Comparison of ENCODE assay signal across 20 cellular contexts in the genomic region with DNA sequence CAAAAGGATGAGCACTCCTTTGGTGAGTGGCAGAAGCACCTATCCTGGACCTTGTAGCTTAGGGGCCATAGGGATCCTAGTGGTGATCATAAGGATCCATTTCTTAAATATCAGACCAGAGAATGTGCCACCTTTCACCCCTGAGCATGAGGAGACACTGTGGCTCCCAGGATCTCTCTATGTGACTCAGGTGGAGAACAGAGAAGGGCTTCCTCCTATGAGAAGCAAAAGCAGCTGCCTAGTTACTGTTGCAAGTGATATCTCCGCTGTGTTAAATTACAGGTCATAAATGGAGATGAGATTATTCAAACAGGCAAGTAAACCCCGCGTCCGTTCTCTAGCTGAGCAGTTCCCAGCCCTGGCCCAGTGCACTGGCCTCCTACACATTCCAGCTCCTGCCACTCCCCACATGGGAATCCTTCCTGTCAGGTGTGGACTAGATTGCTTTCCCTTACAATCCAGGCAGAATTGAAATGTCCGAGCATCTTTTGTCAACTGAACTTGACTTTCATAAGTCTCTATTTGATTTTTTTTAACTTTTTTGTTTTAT. TPM values are rescaled to one million over a fixed set of nuclear protein-coding genes. Genes with fewer than 3 reads are reported as not detected.
DNase-seq lines count a peak whose midpoint lies in the region; ATAC-seq, FAIRE-seq and TF ChIP-seq lines count a peak whose summit lies in the region.
"Had no signal": no experiment of that assay in that cellular context is flagged by ENCODE, and none has a peak within 500 bp of the region (broad histone marks: within the 10 kb centered on the region; RNA-seq: fewer than 3 reads in every experiment).

No MANE protein-coding gene starts in this region.

- DNase-seq in NCI-H2081 (lab: John Stamatoyannopoulos, UW) (peak; percentile 5 to 63), NCI-H2081 treated with DMSO at 0.1 percent for 48 hours (lab: John Stamatoyannopoulos, UW) (no peak), WTC11 (ENCODE audit: low spot score) (no peak), left colon (peak; percentile 16 to 45), HTR-8/SVneo (ENCODE audit: insufficient read length, low spot score) (no peak), OCI-M1 (lab: John Stamatoyannopoulos, UW) (no peak)
- no peak for DNase-seq in stimulated activated effector memory CD8-positive, alpha-beta T cell treated with anti-CD3 and anti-CD28 coated beads, Interleukin-12 subunit alpha, Interleukin-12 subunit beta, amount 100 ng/mL, for 72 hours (ENCODE audit: low spot score in 2 of 2)
- no peak for DNase-seq in stimulated activated naive CD8-positive, alpha-beta T cell treated with anti-CD3 and anti-CD28 coated beads, Interleukin-15, amount 100 ng/mL, for 72 hours
- DNase-seq: activated CD4-positive, alpha-beta T cell treated with anti-CD3 and anti-CD28 coated beads, Interleukin-2, amount 50 U/mL, for 1 hour; activated T-cell treated with anti-CD3 and anti-CD28 coated beads for 4 hours; CD4-positive, CD25-positive, alpha-beta regulatory T cell; effector memory CD8-positive, alpha-beta T cell; EL; foreskin fibroblast; MG63; NCI-H1930 had no signal

- H3K27me3 Mint-ChIP-seq in WTC11 (ENCODE audit: low read depth) = no peaks in the 10 kb centered on the region
- H3K27me3 Mint-ChIP-seq in stimulated activated naive CD8-positive, alpha-beta T cell treated with anti-CD3 and anti-CD28 coated beads, Interleukin-15, amount 100 ng/mL, for 72 hours = peaks cover 11% of the 10 kb centered on the region

- peaks cover 38% of the 10 kb centered on the region for H3K36me3 Mint-ChIP-seq in WTC11
- H3K36me3 Mint-ChIP-seq in stimulated activated effector memory CD8-positive, alpha-beta T cell treated with anti-CD3 and anti-CD28 coated beads, Interleukin-12 subunit alpha, Interleukin-12 subunit beta, amount 100 ng/mL, for 72 hours = no peaks in the 10 kb centered on the region
- H3K36me3 Mint-ChIP-seq: activated naive CD4-positive, alpha-beta T cell treated with anti-CD3 and anti-CD28 coated beads, Interleukin-2, amount 50 U/mL, for 24 hours; CD4-positive, CD25-positive, alpha-beta regulatory T cell had no signal

- CTCF ChIA-PET in WTC11 (lab: Charles Lee) = interaction anchor here (3.7 kb wide), 1 partner anchor 31 kb away, joined by 23 read pairs; no protein-coding TSS in a partner anchor

- peaks cover 2% of the 10 kb centered on the region; the same call in 1 of the 2 replicates for H3K4me1 Mint-ChIP-seq in WTC11
- H3K4me1 Mint-ChIP-seq in stimulated activated effector memory CD8-positive, alpha-beta T cell treated with anti-CD3 and anti-CD28 coated beads, Interleukin-12 subunit alpha, Interleukin-12 subunit beta, amount 100 ng/mL, for 72 hours = no peaks in the 10 kb centered on the region
- no peaks in the 10 kb centered on the region for H3K4me1 Mint-ChIP-seq in stimulated activated naive CD8-positive, alpha-beta T cell treated with anti-CD3 and anti-CD28 coated beads, Interleukin-15, amount 100 ng/mL, for 72 hours
- H3K4me1 Mint-ChIP-seq: activated naive CD4-positive, alpha-beta T cell treated with anti-CD3 and anti-CD28 coated beads, Interleukin-2, amount 50 U/mL, for 24 hours; CD4-positive, CD25-positive, alpha-beta regulatory T cell; neural progenitor cell had no signal

- H3K27ac Mint-ChIP-seq in WTC11 = no peak overlapping the region
- H3K27ac Mint-ChIP-seq in stimulated activated effector memory CD8-positive, alpha-beta T cell treated with anti-CD3 and anti-CD28 coated beads, Interleukin-12 subunit alpha, Interleukin-12 subunit beta, amount 100 ng/mL, for 72 hours = no peak overlapping the region
- no peak overlapping the region for H3K27ac Mint-ChIP-seq in stimulated activated naive CD8-positive, alpha-beta T cell treated with anti-CD3 and anti-CD28 coated beads, Interleukin-15, amount 100 ng/mL, for 72 hours
- H3K27ac Mint-ChIP-seq: activated naive CD4-positive, alpha-beta T cell treated with anti-CD3 and anti-CD28 coated beads, Interleukin-2, amount 50 U/mL, for 24 hours; CD4-positive, CD25-positive, alpha-beta regulatory T cell; effector memory CD8-positive, alpha-beta T cell; neural progenitor cell had no signal

- no peak overlapping the region for H3K4me3 Mint-ChIP-seq in WTC11
- no peak overlapping the region for H3K4me3 Mint-ChIP-seq in stimulated activated effector memory CD8-positive, alpha-beta T cell treated with anti-CD3 and anti-CD28 coated beads, Interleukin-12 subunit alpha, Interleukin-12 subunit beta, amount 100 ng/mL, for 72 hours
- no peak overlapping the region for H3K4me3 Mint-ChIP-seq in stimulated activated naive CD8-positive, alpha-beta T cell treated with anti-CD3 and anti-CD28 coated beads, Interleukin-15, amount 100 ng/mL, for 72 hours
- H3K4me3 Mint-ChIP-seq: activated naive CD4-positive, alpha-beta T cell treated with anti-CD3 and anti-CD28 coated beads, Interleukin-2, amount 50 U/mL, for 24 hours; CD4-positive, CD25-positive, alpha-beta regulatory T cell; effector memory CD8-positive, alpha-beta T cell; neural progenitor cell had no signal

- no peaks in the 10 kb centered on the region for H3K9me3 Mint-ChIP-seq in WTC11
- no peaks in the 10 kb centered on the region for H3K9me3 Mint-ChIP-seq in stimulated activated effector memory CD8-positive, alpha-beta T cell treated with anti-CD3 and anti-CD28 coated beads, Interleukin-12 subunit alpha, Interleukin-12 subunit beta, amount 100 ng/mL, for 72 hours
- H3K9me3 Mint-ChIP-seq in stimulated activated naive CD8-positive, alpha-beta T cell treated with anti-CD3 and anti-CD28 coated beads, Interleukin-15, amount 100 ng/mL, for 72 hours = no peaks in the 10 kb centered on the region
- H3K9me3 Mint-ChIP-seq: activated naive CD4-positive, alpha-beta T cell treated with anti-CD3 and anti-CD28 coated beads, Interleukin-2, amount 50 U/mL, for 24 hours; CD4-positive, CD25-positive, alpha-beta regulatory T cell; effector memory CD8-positive, alpha-beta T cell; neural progenitor cell had no signal

- TF ChIP-seq CTCF in WTC11 (IDR thresholded peaks at IDR 0.05) = no peak

- FAIRE-seq in HTR-8/SVneo (lab: Jason Lieb, UNC) = no peak

- intact Hi-C loops in left colon (cut with DNase I, micrococcal nuclease) = no loop called here

- ATAC-seq in WTC11 (peak; percentile 46; the same call in 1 of the 2 replicates), left colon (peak; percentile 91)
- peak; percentile 19 for ATAC-seq in stimulated activated effector memory CD8-positive, alpha-beta T cell treated with anti-CD3 and anti-CD28 coated beads, Interleukin-12 subunit alpha, Interleukin-12 subunit beta, amount 100 ng/mL, for 72 hours
- ATAC-seq in stimulated activated naive CD8-positive, alpha-beta T cell treated with anti-CD3 and anti-CD28 coated beads, Interleukin-15, amount 100 ng/mL, for 72 hours = no peak
- ATAC-seq: effector memory CD8-positive, alpha-beta T cell; sciatic nerve had no signal

- POLR2A ChIA-PET in WTC11 (lab: Charles Lee) = no interaction called here

TF ChIP-seq in WTC11, 78 proteins besides CTCF, POLR2A, EP300 and RAD21:
- TF ChIP-seq FOXJ3 (CRISPR knock-in tag; IDR thresholded peaks at IDR 0.05; ENCODE audit: borderline replicate concordance) = no peak
- TF ChIP-seq ZNF396 (CRISPR knock-in tag; IDR thresholded peaks at IDR 0.05; ENCODE audit: borderline replicate concordance) = no peak
- TF ChIP-seq, protein P1, sequence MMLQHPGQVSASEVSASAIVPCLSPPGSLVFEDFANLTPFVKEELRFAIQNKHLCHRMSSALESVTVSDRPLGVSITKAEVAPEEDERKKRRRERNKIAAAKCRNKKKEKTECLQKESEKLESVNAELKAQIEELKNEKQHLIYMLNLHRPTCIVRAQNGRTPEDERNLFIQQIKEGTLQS (CRISPR knock-in tag; conservative IDR thresholded peaks at IDR 0.05) = no peak
- TF ChIP-seq, protein P2, sequence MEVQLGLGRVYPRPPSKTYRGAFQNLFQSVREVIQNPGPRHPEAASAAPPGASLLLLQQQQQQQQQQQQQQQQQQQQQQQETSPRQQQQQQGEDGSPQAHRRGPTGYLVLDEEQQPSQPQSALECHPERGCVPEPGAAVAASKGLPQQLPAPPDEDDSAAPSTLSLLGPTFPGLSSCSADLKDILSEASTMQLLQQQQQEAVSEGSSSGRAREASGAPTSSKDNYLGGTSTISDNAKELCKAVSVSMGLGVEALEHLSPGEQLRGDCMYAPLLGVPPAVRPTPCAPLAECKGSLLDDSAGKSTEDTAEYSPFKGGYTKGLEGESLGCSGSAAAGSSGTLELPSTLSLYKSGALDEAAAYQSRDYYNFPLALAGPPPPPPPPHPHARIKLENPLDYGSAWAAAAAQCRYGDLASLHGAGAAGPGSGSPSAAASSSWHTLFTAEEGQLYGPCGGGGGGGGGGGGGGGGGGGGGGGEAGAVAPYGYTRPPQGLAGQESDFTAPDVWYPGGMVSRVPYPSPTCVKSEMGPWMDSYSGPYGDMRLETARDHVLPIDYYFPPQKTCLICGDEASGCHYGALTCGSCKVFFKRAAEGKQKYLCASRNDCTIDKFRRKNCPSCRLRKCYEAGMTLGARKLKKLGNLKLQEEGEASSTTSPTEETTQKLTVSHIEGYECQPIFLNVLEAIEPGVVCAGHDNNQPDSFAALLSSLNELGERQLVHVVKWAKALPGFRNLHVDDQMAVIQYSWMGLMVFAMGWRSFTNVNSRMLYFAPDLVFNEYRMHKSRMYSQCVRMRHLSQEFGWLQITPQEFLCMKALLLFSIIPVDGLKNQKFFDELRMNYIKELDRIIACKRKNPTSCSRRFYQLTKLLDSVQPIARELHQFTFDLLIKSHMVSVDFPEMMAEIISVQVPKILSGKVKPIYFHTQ (CRISPR knock-in tag; IDR thresholded peaks at IDR 0.05) = no peak
TF ChIP-seq in WTC11: peak in this region for 0.

RNA-seq across cellular contexts. Expression of a gene that starts 26.3 kb away (rescaled TPM):
- total RNA-seq in WTC11 (2021) (not detected in 3 replicates), left colon (not detected)
- total RNA-seq: cardiac septum; CD4-positive, CD25-positive, alpha-beta regulatory T cell had no signal

RNA-seq across cellular contexts. Expression of a gene that starts 42.4 kb away (rescaled TPM):
- total RNA-seq in WTC11 (2021) (not detected in 3 replicates), left colon (not detected)
- total RNA-seq: cardiac septum; CD4-positive, CD25-positive, alpha-beta regulatory T cell; sciatic nerve had no signal

Comparison
In these comparisons a context has a peak if more than half of its experiments do, and no peak if none do; other contexts are left out.
1. DNase-seq: peak in NCI-H2081 (2 of 2) and left colon (2 of 2); none in NCI-H2081 treated with DMSO at 0.1 percent for 48 hours (single experiment), WTC11 (single experiment), stimulated activated effector memory CD8-positive, alpha-beta T cell treated with anti-CD3 and anti-CD28 coated beads, Interleukin-12 subunit alpha, Interleukin-12 subunit beta, amount 100 ng/mL, for 72 hours (0 of 2), stimulated activated naive CD8-positive, alpha-beta T cell treated with anti-CD3 and anti-CD28 coated beads, Interleukin-15, amount 100 ng/mL, for 72 hours (0 of 2), HTR-8/SVneo (single experiment) and OCI-M1 (single experiment).